ENCODE assay signal across 1 cellular context in the genomic region with DNA sequence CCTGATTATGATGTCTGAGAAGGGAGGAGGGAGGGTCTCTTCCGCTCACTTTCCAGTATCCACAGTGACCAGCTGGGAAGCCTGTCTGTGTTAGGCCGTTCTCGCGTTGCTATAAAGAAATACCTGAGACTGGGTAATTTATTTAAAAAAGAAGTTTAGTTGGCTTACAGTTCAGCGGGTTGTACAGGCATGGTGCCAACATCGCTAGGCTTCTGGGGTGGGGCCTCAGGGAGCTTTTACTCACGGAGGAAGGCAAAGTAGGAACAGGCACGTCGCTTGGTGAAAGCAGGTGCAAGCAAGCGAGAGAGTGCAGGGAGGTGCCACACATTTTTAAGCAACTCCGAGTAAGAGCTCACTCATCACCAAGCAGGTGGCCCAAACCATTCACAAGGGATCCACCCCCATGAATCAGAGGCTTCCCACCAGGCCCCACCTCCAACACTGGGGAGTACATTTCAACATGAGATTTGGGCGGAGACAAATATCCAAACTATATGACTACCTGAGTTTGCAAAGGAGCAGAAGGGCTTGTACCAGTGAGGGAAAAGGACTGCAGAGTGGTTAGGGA.
TF ChIP-seq lines count a peak whose summit lies in the region.

No MANE protein-coding gene starts in this region.

TF ChIP-seq in HEK293, 187 proteins besides CTCF, POLR2A, EP300 and RAD21 (continued from another document):
- TF ChIP-seq, protein P1, sequence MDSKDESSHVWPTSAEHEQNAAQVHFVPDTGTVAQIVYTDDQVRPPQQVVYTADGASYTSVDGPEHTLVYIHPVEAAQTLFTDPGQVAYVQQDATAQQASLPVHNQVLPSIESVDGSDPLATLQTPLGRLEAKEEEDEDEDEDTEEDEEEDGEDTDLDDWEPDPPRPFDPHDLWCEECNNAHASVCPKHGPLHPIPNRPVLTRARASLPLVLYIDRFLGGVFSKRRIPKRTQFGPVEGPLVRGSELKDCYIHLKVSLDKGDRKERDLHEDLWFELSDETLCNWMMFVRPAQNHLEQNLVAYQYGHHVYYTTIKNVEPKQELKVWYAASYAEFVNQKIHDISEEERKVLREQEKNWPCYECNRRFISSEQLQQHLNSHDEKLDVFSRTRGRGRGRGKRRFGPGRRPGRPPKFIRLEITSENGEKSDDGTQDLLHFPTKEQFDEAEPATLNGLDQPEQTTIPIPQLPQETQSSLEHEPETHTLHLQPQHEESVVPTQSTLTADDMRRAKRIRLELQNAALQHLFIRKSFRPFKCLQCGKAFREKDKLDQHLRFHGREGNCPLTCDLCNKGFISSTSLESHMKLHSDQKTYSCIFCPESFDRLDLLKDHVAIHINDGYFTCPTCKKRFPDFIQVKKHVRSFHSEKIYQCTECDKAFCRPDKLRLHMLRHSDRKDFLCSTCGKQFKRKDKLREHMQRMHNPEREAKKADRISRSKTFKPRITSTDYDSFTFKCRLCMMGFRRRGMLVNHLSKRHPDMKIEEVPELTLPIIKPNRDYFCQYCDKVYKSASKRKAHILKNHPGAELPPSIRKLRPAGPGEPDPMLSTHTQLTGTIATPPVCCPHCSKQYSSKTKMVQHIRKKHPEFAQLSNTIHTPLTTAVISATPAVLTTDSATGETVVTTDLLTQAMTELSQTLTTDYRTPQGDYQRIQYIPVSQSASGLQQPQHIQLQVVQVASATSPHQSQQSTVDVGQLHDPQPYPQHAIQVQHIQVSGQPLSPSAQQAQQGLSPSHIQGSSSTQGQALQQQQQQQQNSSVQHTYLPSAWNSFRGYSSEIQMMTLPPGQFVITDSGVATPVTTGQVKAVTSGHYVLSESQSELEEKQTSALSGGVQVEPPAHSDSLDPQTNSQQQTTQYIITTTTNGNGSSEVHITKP (tag by site-specific recombination; IDR thresholded peaks at IDR 0.05) = 0 out of 2 replicates have a peak, but pooled peaks have one; percentile 23
- peak; percentile 76 for TF ChIP-seq KLF1 (tag by site-specific recombination; IDR thresholded peaks at IDR 0.05)
TF ChIP-seq in HEK293: peak in this region for 2.
